Comparison of ENCODE assay signal across 28 cellular contexts in the genomic region with DNA sequence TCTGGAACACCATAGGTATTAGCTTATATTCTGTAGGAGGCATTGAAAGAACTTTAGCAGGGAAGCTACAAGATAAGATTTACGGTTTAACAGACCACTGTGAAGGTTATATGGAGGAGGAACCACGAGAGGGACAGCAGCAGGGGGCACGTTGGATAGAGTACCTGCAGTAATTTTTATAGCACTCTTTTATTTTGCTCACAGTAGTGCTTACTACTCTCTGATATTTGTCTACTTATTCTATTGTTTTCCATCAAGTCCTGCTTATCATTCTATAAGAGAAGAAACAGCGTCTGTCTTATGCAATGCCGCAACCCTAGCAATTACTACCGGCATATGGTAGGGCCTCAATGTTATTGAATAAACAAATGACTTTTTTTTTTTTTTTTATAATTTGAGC.
"Had no signal": no experiment of that assay in that cellular context is flagged by ENCODE, and none has a peak within 500 bp of the region (broad histone marks: within the 10 kb centered on the region; RNA-seq: fewer than 3 reads in every experiment).

No MANE protein-coding gene starts in this region.

- H3K27me3 ChIP-seq: colonic mucosa, dorsolateral prefrontal cortex, esophagus muscularis mucosa, esophagus squamous epithelium, foreskin keratinocyte, gastrocnemius medialis, gastroesophageal sphincter, heart left ventricle, heart right ventricle, hepatocyte had no signal

- H2AFZ ChIP-seq: hepatocyte had no signal

- DNase-seq: colonic mucosa; cortex of kidney; dermis blood vessel endothelial cell; dorsolateral prefrontal cortex; effector CD4-positive, alpha-beta T cell; effector CD8-positive, alpha-beta T cell; effector memory CD4-positive, alpha-beta T cell; effector memory CD8-positive, alpha-beta T cell; endodermal cell; erythroblast; esophagus squamous epithelium; foreskin fibroblast; foreskin keratinocyte; foreskin melanocyte; gastrocnemius medialis; glutamatergic neuron; head of caudate nucleus; heart left ventricle; heart right ventricle had no signal

- H3K9me3 ChIP-seq: colonic mucosa, esophagus muscularis mucosa, esophagus squamous epithelium, gastrocnemius medialis, gastroesophageal sphincter, heart left ventricle, heart right ventricle had no signal

- H3K27ac ChIP-seq: colonic mucosa, coronary artery, dorsolateral prefrontal cortex, epithelial cell of prostate, esophagus muscularis mucosa, esophagus squamous epithelium, foreskin keratinocyte, gastrocnemius medialis, gastroesophageal sphincter, heart left ventricle, heart right ventricle, hepatocyte had no signal

- FAIRE-seq: colon, endometrium, endothelial cell of umbilical vein had no signal

- H3K4me3 ChIP-seq: colonic mucosa, coronary artery, dorsolateral prefrontal cortex, esophagus muscularis mucosa, esophagus squamous epithelium, gastrocnemius medialis, gastroesophageal sphincter, heart left ventricle, heart right ventricle, hepatocyte had no signal

- ATAC-seq: effector memory CD8-positive, alpha-beta T cell; esophagus mucosa; foreskin keratinocyte; gastrocnemius medialis; heart left ventricle; heart right ventricle had no signal

- H3K36me3 ChIP-seq: colonic mucosa, esophagus muscularis mucosa, esophagus squamous epithelium, gastrocnemius medialis, gastroesophageal sphincter, heart left ventricle, heart right ventricle had no signal

- H3K4me1 ChIP-seq: colonic mucosa, foreskin keratinocyte, gastrocnemius medialis had no signal

- H3K4me2 ChIP-seq: hepatocyte had no signal
